In the genomic region with DNA sequence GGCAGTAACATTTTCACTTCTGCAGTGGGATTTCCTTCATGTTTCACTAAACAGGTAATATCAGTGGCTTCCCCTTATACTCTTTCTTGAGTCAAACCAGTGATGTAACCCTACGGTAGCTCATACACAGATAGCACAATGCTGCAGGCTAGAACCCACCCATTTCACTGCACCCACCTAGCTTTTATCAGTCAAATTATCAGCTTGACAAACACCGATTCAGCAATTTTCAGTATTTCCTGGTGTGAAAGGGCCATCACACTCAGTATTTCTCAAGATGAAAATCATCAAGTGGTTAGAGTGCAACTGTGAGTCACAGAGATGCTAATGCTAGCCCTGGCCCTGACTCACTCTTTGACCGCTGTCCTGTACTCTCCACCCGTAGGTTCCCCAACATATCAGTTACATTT, we compare ENCODE assay signal across 8 cellular contexts.
DNase-seq lines count a peak whose midpoint lies in the region; ATAC-seq and TF ChIP-seq lines count a peak whose summit lies in the region.

No MANE protein-coding gene starts in this region.

- POLR2A ChIA-PET in activated CD8-positive, alpha-beta T cell treated with anti-CD3 and anti-CD28 coated beads, Interleukin-2, amount 10 ng/mL, durations not matched to agents 7 days and 5 days (lab: Charles Lee) = interaction anchor here (0.8 to 2.0 kb wide), 11 partner anchors 25 to 246 kb away, joined by 3 to 12 read pairs (median 5); a partner anchor contains a TSS

- TF ChIP-seq CTCF in glutamatergic neuron (IDR thresholded peaks at IDR 0.05; ENCODE audit: partially characterized antibody, unreplicated experiment) = no peak

- peak; percentile 42 for DNase-seq in ACHN
- DNase-seq in activated CD8-positive, alpha-beta T cell treated with anti-CD3 and anti-CD28 coated beads, Interleukin-2, amount 10 ng/mL, durations not matched to agents 7 days and 5 days = peak; percentile 37
- DNase-seq in mesenchymal stem cell = peak; percentile 74
- DNase-seq in HUDEP-2 (lab: John Stamatoyannopoulos, UW; ENCODE audit: unreplicated experiment in 76 of 76) = no peak
- DNase-seq in glutamatergic neuron = no peak
- DNase-seq in NCI-H2196 treated with DMSO at 0.1 percent for 48 hours (lab: John Stamatoyannopoulos, UW; ENCODE audit: unreplicated experiment) = no peak

- no peak overlapping the region for H4K8ac ChIP-seq in mesenchymal stem cell (ENCODE audit: low read length)

- CTCF ChIA-PET in activated CD8-positive, alpha-beta T cell treated with anti-CD3 and anti-CD28 coated beads, Interleukin-2, amount 10 ng/mL, durations not matched to agents 7 days and 5 days (lab: Charles Lee) = interaction anchor here (0.8 to 3.7 kb wide), 17 partner anchors 9 to 297 kb away, joined by 3 to 21 read pairs (median 4); no protein-coding TSS in a partner anchor

- no peaks in the 10 kb centered on the region for H3K4me1 ChIP-seq in mesenchymal stem cell (ENCODE audit: control insufficient read depth, insufficient read depth, low read depth, low read length)

- no peaks in the 10 kb centered on the region for H3K27me3 ChIP-seq in mesenchymal stem cell (ENCODE audit: control insufficient read depth in 1 of 2, insufficient read depth in 1 of 2, low read length in 2 of 2)

- H3K79me1 ChIP-seq in mesenchymal stem cell (replicated peaks; ENCODE audit: low read length, poor library complexity, severe bottlenecking) = no peaks in the 10 kb centered on the region

- no peak overlapping the region for H3K4me3 Mint-ChIP-seq in activated CD8-positive, alpha-beta T cell treated with anti-CD3 and anti-CD28 coated beads, Interleukin-2, amount 10 ng/mL, durations not matched to agents 7 days and 5 days
- H3K4me3 Mint-ChIP-seq in glutamatergic neuron (ENCODE audit: unreplicated experiment) = no peak overlapping the region

- peaks cover 35% of the 10 kb centered on the region for H3K36me3 Mint-ChIP-seq in activated CD8-positive, alpha-beta T cell treated with anti-CD3 and anti-CD28 coated beads, Interleukin-2, amount 10 ng/mL, durations not matched to agents 7 days and 5 days (ENCODE audit: low read depth)
- no peaks in the 10 kb centered on the region for H3K36me3 Mint-ChIP-seq in glutamatergic neuron (ENCODE audit: unreplicated experiment)

- H3K18ac ChIP-seq in mesenchymal stem cell (ENCODE audit: low read depth in 1 of 2, low read length in 2 of 2) = no peak overlapping the region

- no peak overlapping the region for H3K4me2 ChIP-seq in mesenchymal stem cell (ENCODE audit: low read length, poor library complexity, severe bottlenecking)

- peaks cover 3% of the 10 kb centered on the region for H3K9me3 Mint-ChIP-seq in activated CD8-positive, alpha-beta T cell treated with anti-CD3 and anti-CD28 coated beads, Interleukin-2, amount 10 ng/mL, durations not matched to agents 7 days and 5 days (ENCODE audit: insufficient read depth)
- H3K9me3 Mint-ChIP-seq in glutamatergic neuron (ENCODE audit: unreplicated experiment) = no peaks in the 10 kb centered on the region

- no peak overlapping the region for H3K9ac ChIP-seq in mesenchymal stem cell (ENCODE audit: low read length)

- H3K27me3 Mint-ChIP-seq in activated CD8-positive, alpha-beta T cell treated with anti-CD3 and anti-CD28 coated beads, Interleukin-2, amount 10 ng/mL, durations not matched to agents 7 days and 5 days (ENCODE audit: low read depth) = no peaks in the 10 kb centered on the region
- no peaks in the 10 kb centered on the region for H3K27me3 Mint-ChIP-seq in glutamatergic neuron (ENCODE audit: unreplicated experiment)

- no peak overlapping the region for H3K23ac ChIP-seq in mesenchymal stem cell (ENCODE audit: low read length in 2 of 2)

- peak overlapping the region; percentile 22 for H3K27ac ChIP-seq in mesenchymal stem cell (ENCODE audit: low read length, poor library complexity, severe bottlenecking)

- 66% methylated on average over 3 of the region's 4 CpGs for WGBS in mesenchymal stem cell

- H2BK12ac ChIP-seq in mesenchymal stem cell (ENCODE audit: low read length in 2 of 2) = no peak overlapping the region

- no peak overlapping the region for H3K4ac ChIP-seq in mesenchymal stem cell (ENCODE audit: low read depth in 1 of 2, low read length in 2 of 2)

- no peaks in the 10 kb centered on the region for H3K36me3 ChIP-seq in mesenchymal stem cell (ENCODE audit: control insufficient read depth in 1 of 2, insufficient read depth in 2 of 2, low read depth in 1 of 2, low read length in 2 of 2)

- H2BK5ac ChIP-seq in mesenchymal stem cell (ENCODE audit: low read depth, low read length, poor library complexity, severe bottlenecking) = no peak overlapping the region

- no peaks in the 10 kb centered on the region for H3K9me3 ChIP-seq in mesenchymal stem cell (ENCODE audit: control insufficient read depth, low read length)

- no peak overlapping the region for H2BK15ac ChIP-seq in mesenchymal stem cell (ENCODE audit: low read depth, poor library complexity, severe bottlenecking)

- ATAC-seq in GM18907 (IDR thresholded peaks at IDR 0.05; ENCODE audit: unreplicated experiment) (peak; percentile 68), HG03378 (IDR thresholded peaks at IDR 0.05; ENCODE audit: unreplicated experiment) (peak; percentile 63)
- peak; percentile 41 for ATAC-seq in activated CD8-positive, alpha-beta T cell treated with anti-CD3 and anti-CD28 coated beads, Interleukin-2, amount 10 ng/mL, durations not matched to agents 7 days and 5 days

- no peak overlapping the region for H4K91ac ChIP-seq in mesenchymal stem cell (ENCODE audit: low read length)

- no peak overlapping the region for H2AK5ac ChIP-seq in mesenchymal stem cell (ENCODE audit: low read length, severe bottlenecking)

- H3K4me1 Mint-ChIP-seq in activated CD8-positive, alpha-beta T cell treated with anti-CD3 and anti-CD28 coated beads, Interleukin-2, amount 10 ng/mL, durations not matched to agents 7 days and 5 days (ENCODE audit: low read depth) = peaks cover 79% of the 10 kb centered on the region
- H3K4me1 Mint-ChIP-seq in glutamatergic neuron (ENCODE audit: low read depth, unreplicated experiment) = no peaks in the 10 kb centered on the region

- peak overlapping the region in 1 of 2 experiments; percentile 65 for H3K14ac ChIP-seq in mesenchymal stem cell (ENCODE audit: low read length in 2 of 2)

- H2BK120ac ChIP-seq in mesenchymal stem cell (ENCODE audit: low read depth, low read length) = no peak overlapping the region

- H3K27ac Mint-ChIP-seq in activated CD8-positive, alpha-beta T cell treated with anti-CD3 and anti-CD28 coated beads, Interleukin-2, amount 10 ng/mL, durations not matched to agents 7 days and 5 days = peak overlapping the region; percentile 83
- no peak overlapping the region for H3K27ac Mint-ChIP-seq in glutamatergic neuron (ENCODE audit: unreplicated experiment)

- no peak overlapping the region for H2AFZ ChIP-seq in mesenchymal stem cell (ENCODE audit: low read depth, low read length)

- no peak overlapping the region for H3K4me3 ChIP-seq in mesenchymal stem cell (ENCODE audit: insufficient read depth in 1 of 2, low read depth in 1 of 2, low read length in 2 of 2)

- in situ Hi-C loops in ACHN (cut with HindIII; ENCODE audit: low pct_ligation_motif_present, low pct_unique_long_range_greater_than_20kb, low sequenced_read_pairs) = no loop called here

Comparison
In these comparisons a context has a peak if more than half of its experiments do, and no peak if none do; other contexts are left out.
1. DNase-seq: peak in ACHN (single experiment), activated CD8-positive, alpha-beta T cell treated with anti-CD3 and anti-CD28 coated beads, Interleukin-2, amount 10 ng/mL, durations not matched to agents 7 days and 5 days (single experiment) and mesenchymal stem cell (single experiment); none in HUDEP-2 (0 of 76), glutamatergic neuron (single experiment) and NCI-H2196 treated with DMSO at 0.1 percent for 48 hours (single experiment).
2. Peak in every context shown above with its lines, with median percentiles within 50 percentile points of each other: ATAC-seq.